Comparison of ENCODE assay signal across 24 cellular contexts in the genomic region with DNA sequence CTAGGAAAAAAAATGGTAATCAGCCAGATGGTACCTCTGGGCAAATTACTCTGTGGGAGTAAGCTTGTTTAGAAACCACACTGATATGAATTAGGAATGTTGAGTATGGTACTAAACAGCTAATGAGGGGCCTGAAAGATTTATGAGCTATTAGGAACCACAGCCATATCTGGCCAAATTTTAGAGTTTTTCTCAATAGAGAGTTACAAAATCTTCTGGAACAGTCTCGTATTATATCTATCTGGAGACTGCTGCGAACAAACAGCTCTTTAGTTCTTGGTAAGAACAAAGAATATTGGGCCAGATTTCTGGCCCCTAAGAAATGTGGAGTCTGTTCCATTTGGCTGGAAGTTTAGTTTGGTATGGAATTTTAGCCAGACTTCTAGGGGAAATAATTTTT. TPM values are rescaled to one million over a fixed set of nuclear protein-coding genes. Genes with fewer than 3 reads are reported as not detected.
DNase-seq lines count a peak whose midpoint lies in the region; ATAC-seq and TF ChIP-seq lines count a peak whose summit lies in the region.
"Had no signal": no experiment of that assay in that cellular context is flagged by ENCODE, and none has a peak within 500 bp of the region (broad histone marks: within the 10 kb centered on the region; RNA-seq: fewer than 3 reads in every experiment).

No MANE protein-coding gene starts in this region.

- ATAC-seq in Right ventricle myocardium superior (ENCODE audit: poor library complexity), result peak; percentile 42
- no peak for ATAC-seq in HG02852 (IDR thresholded peaks at IDR 0.05; ENCODE audit: unreplicated experiment)
- no peak for ATAC-seq in naive thymus-derived CD4-positive, alpha-beta T cell
- ATAC-seq: activated T-helper 17 cell treated with anti-CD3 and anti-CD28 coated beads, Interleukin-2, amount 50 U/mL, for 72 hours; lower lobe of right lung; upper lobe of right lung had no signal

- H3K27ac Mint-ChIP-seq in naive thymus-derived CD4-positive, alpha-beta T cell, result no peak overlapping the region
- H3K27ac Mint-ChIP-seq: activated naive CD8-positive, alpha-beta T cell treated with anti-CD3 and anti-CD28 coated beads, Interleukin-2, amount 10 ng/mL, durations not matched to agents 7 days and 5 days; activated T-helper 17 cell treated with anti-CD3 and anti-CD28 coated beads, Interleukin-2, amount 50 U/mL, for 72 hours; endodermal cell had no signal

- H3K36me3 Mint-ChIP-seq in naive thymus-derived CD4-positive, alpha-beta T cell, result peaks cover 8 to 32% (median 25%) of the 10 kb centered on the region in 5 donors

- H3K9me3 ChIP-seq in tibial nerve (no peaks in the 10 kb centered on the region), MG63 (no peaks in the 10 kb centered on the region)
- H3K9me3 ChIP-seq in naive thymus-derived CD4-positive, alpha-beta T cell (ENCODE audit: control insufficient read depth in 2 of 3, low read length in 3 of 3), result no peaks in the 10 kb centered on the region
- H3K9me3 ChIP-seq: BE2C, colonic mucosa, lower lobe of right lung, neutrophil, upper lobe of right lung had no signal

- H3K27me3 Mint-ChIP-seq in naive thymus-derived CD4-positive, alpha-beta T cell, result peaks cover 0 to 39% (median 12%) of the 10 kb centered on the region in 5 donors

- DNase-seq in DMS79 treated with DMSO at 0.1 percent for 48 hours (lab: John Stamatoyannopoulos, UW), result peak; percentile 66
- peak; percentile 75 for DNase-seq in NCI-H69 (lab: John Stamatoyannopoulos, UW)
- DNase-seq in Right ventricle myocardium superior, result no peak
- DNase-seq in tibial nerve (ENCODE audit: low spot score in 2 of 2), result no peak
- no peak for DNase-seq in NCI-H2029 (lab: John Stamatoyannopoulos, UW)
- no peak for DNase-seq in MG63
- DNase-seq in naive thymus-derived CD4-positive, alpha-beta T cell, result no peak
- DNase-seq: activated CD4-positive, alpha-beta T cell treated with anti-CD3 and anti-CD28 coated beads for 48 hours; activated naive CD8-positive, alpha-beta T cell treated with anti-CD3 and anti-CD28 coated beads, Interleukin-2, amount 10 ng/mL, durations not matched to agents 7 days and 5 days; BE2C; brain microvascular endothelial cell; colonic mucosa; endodermal cell; hippocampal formation; KBM-7; lower lobe of right lung; MV-4-11; NCI-H1930; NCI-H510A treated with DMSO at 0.1 percent for 48 hours; T-helper 1 cell; upper lobe of right lung had no signal

- H3K4me1 Mint-ChIP-seq in naive thymus-derived CD4-positive, alpha-beta T cell, result peaks cover 0 to 6% (median 3%) of the 10 kb centered on the region in 7 donors
- H3K4me1 Mint-ChIP-seq: activated naive CD8-positive, alpha-beta T cell treated with anti-CD3 and anti-CD28 coated beads, Interleukin-2, amount 10 ng/mL, durations not matched to agents 7 days and 5 days; activated T-helper 17 cell treated with anti-CD3 and anti-CD28 coated beads, Interleukin-2, amount 50 U/mL, for 72 hours had no signal

- H3K4me3 ChIP-seq in tibial nerve (no peak overlapping the region), MG63 (no peak overlapping the region)
- no peak overlapping the region for H3K4me3 ChIP-seq in naive thymus-derived CD4-positive, alpha-beta T cell (ENCODE audit: low read length)
- H3K4me3 ChIP-seq: colonic mucosa, lower lobe of right lung, upper lobe of right lung had no signal

- peaks cover 0 to 70% (median 26%) of the 10 kb centered on the region in 4 donors for H3K4me1 ChIP-seq in tibial nerve
- peaks cover 0 to under 1% of the 10 kb centered on the region in 2 donors for H3K4me1 ChIP-seq in naive thymus-derived CD4-positive, alpha-beta T cell (ENCODE audit: control insufficient read depth in 2 of 2, insufficient read depth in 2 of 2, low read length in 2 of 2)
- H3K4me1 ChIP-seq: BE2C, colonic mucosa had no signal

- H3K27ac ChIP-seq in tibial nerve, result peak overlapping the region; percentile 61 to 95 (median 65)
- no peak overlapping the region for H3K27ac ChIP-seq in naive thymus-derived CD4-positive, alpha-beta T cell (ENCODE audit: low read depth, low read length)
- H3K27ac ChIP-seq: brain microvascular endothelial cell, colonic mucosa, lower lobe of right lung, neutrophil, upper lobe of right lung had no signal

- TF ChIP-seq EP300 in tibial nerve (IDR thresholded peaks at IDR 0.05), result peak; percentile 55 to 71

- TF ChIP-seq POLR2A in tibial nerve (IDR thresholded peaks at IDR 0.05), result no peak

- H3K36me3 ChIP-seq in tibial nerve, result peaks cover 0 to 14% (median 0%) of the 10 kb centered on the region in 3 donors
- peaks cover 7% of the 10 kb centered on the region for H3K36me3 ChIP-seq in MG63
- peaks cover 0 to 9% (median 0%) of the 10 kb centered on the region in 3 experiments for H3K36me3 ChIP-seq in naive thymus-derived CD4-positive, alpha-beta T cell (ENCODE audit: control insufficient read depth in 2 of 3, insufficient read depth in 3 of 3, low read length in 3 of 3)
- H3K36me3 ChIP-seq: BE2C, brain microvascular endothelial cell, colonic mucosa had no signal

- no peaks in the 10 kb centered on the region for H3K9me3 Mint-ChIP-seq in naive thymus-derived CD4-positive, alpha-beta T cell
- H3K9me3 Mint-ChIP-seq: activated naive CD8-positive, alpha-beta T cell treated with anti-CD3 and anti-CD28 coated beads, Interleukin-2, amount 10 ng/mL, durations not matched to agents 7 days and 5 days; activated T-helper 17 cell treated with anti-CD3 and anti-CD28 coated beads, Interleukin-2, amount 50 U/mL, for 72 hours; endodermal cell had no signal

- intact Hi-C loops in Right ventricle myocardium superior (cut with DNase I), result no loop called here
- intact Hi-C loops in naive thymus-derived CD4-positive, alpha-beta T cell (cut with micrococcal nuclease), result no loop called here

- CTCF ChIA-PET in naive thymus-derived CD4-positive, alpha-beta T cell (lab: Charles Lee), result no interaction called here

- peaks cover 0 to 4% of the 10 kb centered on the region in 2 donors for H3K27me3 ChIP-seq in tibial nerve
- no peaks in the 10 kb centered on the region for H3K27me3 ChIP-seq in MG63
- no peaks in the 10 kb centered on the region for H3K27me3 ChIP-seq in naive thymus-derived CD4-positive, alpha-beta T cell (ENCODE audit: control insufficient read depth in 2 of 2, insufficient read depth in 2 of 2, low read length in 2 of 2)
- H3K27me3 ChIP-seq: BE2C, upper lobe of right lung had no signal

- 17 to 29% methylated on average over 2 of the region's 2 CpGs for WGBS in tibial nerve, 2 donors

- TF ChIP-seq CTCF in tibial nerve (IDR thresholded peaks at IDR 0.05), result no peak

- no peak overlapping the region for H3K4me3 Mint-ChIP-seq in naive thymus-derived CD4-positive, alpha-beta T cell
- H3K4me3 Mint-ChIP-seq: activated naive CD8-positive, alpha-beta T cell treated with anti-CD3 and anti-CD28 coated beads, Interleukin-2, amount 10 ng/mL, durations not matched to agents 7 days and 5 days; activated T-helper 17 cell treated with anti-CD3 and anti-CD28 coated beads, Interleukin-2, amount 50 U/mL, for 72 hours; endodermal cell had no signal

- POLR2A ChIA-PET in naive thymus-derived CD4-positive, alpha-beta T cell (lab: Charles Lee), result interaction anchor here (0.7 kb wide), 1 partner anchor 80 kb away, joined by 3 read pairs; no protein-coding TSS in a partner anchor

RNA-seq across cellular contexts. Expression of a gene that starts 4.9 kb away (rescaled TPM):
- 30.1 TPM for total RNA-seq in Right ventricle myocardium superior
- 1,000 to 10,000 TPM in 1 of 4 donors, 100 to 1,000 TPM in 3; 209 to 1,182 (median 700) TPM for total RNA-seq in tibial nerve
- total RNA-seq in MG63 (2014; rRNA removed; shearing (Covaris generic); ENCODE audit: low replicate concordance), result 0.10 TPM in 1 of 2 replicates, not detected in the other
- under 1 TPM in 1 of 5 experiments, not detected in 4; 0.88 TPM for total RNA-seq in naive thymus-derived CD4-positive, alpha-beta T cell
- not detected for polyA plus RNA-seq in naive thymus-derived CD4-positive, alpha-beta T cell
- total RNA-seq: activated T-helper 17 cell treated with anti-CD3 and anti-CD28 coated beads, Interleukin-2, amount 50 U/mL, for 72 hours had no signal

Comparison
In these comparisons a context has a peak if more than half of its experiments do, and no peak if none do; other contexts are left out.
1. DNase-seq: peak in DMS79 treated with DMSO at 0.1 percent for 48 hours (single experiment) and NCI-H69 (single experiment); none in Right ventricle myocardium superior (single experiment), tibial nerve (0 of 2), NCI-H2029 (single experiment), MG63 (single experiment) and naive thymus-derived CD4-positive, alpha-beta T cell (0 of 9).
2. RNA of a gene that starts 4.9 kb away (total RNA-seq): 209 to 1,182 TPM in tibial nerve and 30.1 TPM in Right ventricle myocardium superior (single experiment); 0.10 TPM in MG63 and 0.88 TPM in naive thymus-derived CD4-positive, alpha-beta T cell; every median in the first group is over 10 times any median in the second.